In genomic region chr4:71045256-71045655, GRCh38 we compare ENCODE assay signal across 26 cellular contexts.
"Had no signal": no experiment of that assay in that cellular context is flagged by ENCODE, and none has a peak within 500 bp of the region (broad histone marks: within the 10 kb centered on the region; RNA-seq: fewer than 3 reads in every experiment).

No MANE protein-coding gene starts in this region.

- H3K4me3 ChIP-seq: neural progenitor cell, ovary, psoas muscle, skin epidermis, smooth muscle cell, spleen, suprapubic skin, testis, tibial artery, transverse colon, upper lobe of right lung, uterus had no signal

- H3K27me3 ChIP-seq: neural progenitor cell, ovary, spleen, suprapubic skin, testis, tibial artery, transverse colon, upper lobe of right lung, uterus had no signal

- H3K27ac ChIP-seq: neural progenitor cell, ovary, parathyroid adenoma, psoas muscle, skin epidermis, spleen, suprapubic skin, testis, tibial artery, transverse colon, upper lobe of right lung, uterus had no signal

- H3K9ac ChIP-seq: neural progenitor cell, parathyroid adenoma had no signal

- H3K4me1 ChIP-seq: neural progenitor cell, parathyroid adenoma, psoas muscle, spleen, suprapubic skin, testis, tibial artery, transverse colon, upper lobe of right lung, uterus had no signal

- H3K79me2 ChIP-seq: parathyroid adenoma had no signal

- H3K36me3 ChIP-seq: neural progenitor cell, ovary, suprapubic skin, tibial artery, transverse colon, upper lobe of right lung, uterus had no signal

- H3K4me2 ChIP-seq: neural progenitor cell, smooth muscle cell had no signal

- ATAC-seq: naive thymus-derived CD4-positive, alpha-beta T cell; natural killer cell; psoas muscle; right cardiac atrium; sciatic nerve; stimulated activated memory B cell treated with anti-CD40 and anti-IgM and Interleukin-4, amounts not matched to agents 10 μg/mL and 1 μg/mL and 100 μg/mL, for 72 hours; upper lobe of right lung had no signal

- H2AFZ ChIP-seq: neural progenitor cell, parathyroid adenoma had no signal

- DNase-seq: naive thymus-derived CD4-positive, alpha-beta T cell; natural killer cell; occipital lobe; ovary; psoas muscle; right cardiac atrium; spleen; stimulated activated CD4-positive, alpha-beta T cell treated with anti-CD3 and anti-CD28 coated beads, Interleukin-12 subunit alpha, Interleukin-12 subunit beta, amount 100 ng/mL, for 4 hours; stimulated activated CD4-positive, alpha-beta T cell treated with anti-CD3 and anti-CD28 coated beads, Interleukin-1b, Interleukin-23, amount 100 ng/mL, for 48 hours; stimulated activated CD4-positive, alpha-beta T cell treated with anti-CD3 and anti-CD28 coated beads, Interleukin-4, amount 100 ng/mL, for 1 hour; stimulated activated CD4-positive, alpha-beta T cell treated with anti-CD3 and anti-CD28 coated beads, Interleukin-4, amount 100 ng/mL, for 4 hours; stimulated activated CD8-positive, alpha-beta memory T cell treated with anti-CD3 and anti-CD28 coated beads, Interleukin-4, amount 100 ng/mL, for 48 hours; stimulated activated naive CD4-positive, alpha-beta T cell; substantia nigra; testis; tibial artery; transverse colon; upper lobe of right lung; uterus had no signal

- H3K9me3 ChIP-seq: ovary, psoas muscle, suprapubic skin, testis, tibial artery, transverse colon, upper lobe of right lung, uterus had no signal
